10 cellular contexts compared by ENCODE assay signal in genomic region chr2:231715499-231715837, GRCh38. TPM values are rescaled to one million over a fixed set of nuclear protein-coding genes. Genes with fewer than 3 reads are reported as not detected.
DNase-seq lines count a peak whose midpoint lies in the region; ATAC-seq and TF ChIP-seq lines count a peak whose summit lies in the region.
"Had no signal": no experiment of that assay in that cellular context is flagged by ENCODE, and none has a peak within 500 bp of the region (broad histone marks: within the 10 kb centered on the region; RNA-seq: fewer than 3 reads in every experiment).

No MANE protein-coding gene starts in this region.

- H3K56ac ChIP-seq in mesendoderm (ENCODE audit: low read length), result peak overlapping the region; percentile 22

- H2BK120ac ChIP-seq in mesendoderm (ENCODE audit: low read depth, low read length), result no peak overlapping the region

- H3K23ac ChIP-seq in mesendoderm (ENCODE audit: low read length), result no peak overlapping the region

- DNase-seq in left ventricle myocardium inferior (no peak), cardiac septum (ENCODE audit: low spot score) (no peak), WTC11 (ENCODE audit: low spot score) (no peak), mesendoderm (no peak), D341Med (ENCODE audit: low spot score) (no peak), iPS-NIHi7 (ENCODE audit: extremely low spot score) (no peak), NCI-H345 treated with DMSO at 0.1 percent for 48 hours (lab: John Stamatoyannopoulos, UW; ENCODE audit: unreplicated experiment) (no peak), suprapubic skin (ENCODE audit: low spot score in 2 of 2) (no peak)
- DNase-seq: cerebellar nuclear complex, GF-D8 had no signal

- H3K79me1 ChIP-seq in mesendoderm (ENCODE audit: low read length), result peaks cover 7% of the 10 kb centered on the region

- H3K4me1 ChIP-seq in left ventricle myocardium inferior (peaks cover 65% of the 10 kb centered on the region), mesendoderm (ENCODE audit: control insufficient read depth, low read depth, low read length) (peaks cover 7% of the 10 kb centered on the region), suprapubic skin (peaks cover 39% of the 10 kb centered on the region)

- no peak overlapping the region for H3K4me2 ChIP-seq in mesendoderm (ENCODE audit: low read length)

- H3K4me1 Mint-ChIP-seq in WTC11, result peaks cover 34% of the 10 kb centered on the region

- no peaks in the 10 kb centered on the region for H3K9me3 Mint-ChIP-seq in WTC11

- no peak overlapping the region for H3K18ac ChIP-seq in mesendoderm (ENCODE audit: low read length)

- TF ChIP-seq POLR2A in suprapubic skin (IDR thresholded peaks at IDR 0.05), result no peak

- TF ChIP-seq CTCF in left ventricle myocardium inferior (IDR thresholded peaks at IDR 0.05; ENCODE audit: borderline replicate concordance) (peak; percentile 3), WTC11 (IDR thresholded peaks at IDR 0.05) (no peak), suprapubic skin (IDR thresholded peaks at IDR 0.05) (peak in 1 of 2 donors; percentile 3)

- H3K27ac ChIP-seq in left ventricle myocardium inferior (replicated peaks), result no peak overlapping the region
- H3K27ac ChIP-seq in mesendoderm (ENCODE audit: low read depth, low read length), result no peak overlapping the region
- H3K27ac ChIP-seq in suprapubic skin, result no peak overlapping the region

- no peak overlapping the region for H2BK15ac ChIP-seq in mesendoderm (replicated peaks; ENCODE audit: low read depth)

- H3K4ac ChIP-seq in mesendoderm (ENCODE audit: low read depth, low read length), result no peak overlapping the region

- no peak overlapping the region for H3K4me3 Mint-ChIP-seq in WTC11

- peaks cover 20% of the 10 kb centered on the region for H3K36me3 ChIP-seq in left ventricle myocardium inferior
- H3K36me3 ChIP-seq in mesendoderm (ENCODE audit: control insufficient read depth, insufficient read depth, low read length), result peaks cover 21% of the 10 kb centered on the region
- H3K36me3 ChIP-seq in suprapubic skin, result peaks cover 18% of the 10 kb centered on the region

- intact Hi-C loops in left ventricle myocardium inferior (cut with micrococcal nuclease) (loop anchor here (5.0 kb wide), 1 partner anchor 103 kb away; no protein-coding TSS in a partner anchor), cardiac septum (cut with DNase I) (loop anchor here (1.0 to 10.0 kb wide), 2 partner anchors 36 to 201 kb away; no protein-coding TSS in a partner anchor)

- peaks cover 24% of the 10 kb centered on the region for H3K79me2 ChIP-seq in mesendoderm (ENCODE audit: control insufficient read depth, insufficient read depth, low read length)

- peaks cover 28% of the 10 kb centered on the region for H3K36me3 Mint-ChIP-seq in WTC11

- POLR2A ChIA-PET in WTC11 (lab: Charles Lee), result interaction anchor here (0.5 to 5.2 kb wide), 7 partner anchors 9 to 101 kb away, joined by 3 to 61 read pairs (median 12); no protein-coding TSS in a partner anchor

- H3K9ac ChIP-seq in mesendoderm (ENCODE audit: low read length), result no peak overlapping the region

- H3K27ac Mint-ChIP-seq in WTC11, result peak overlapping the region; percentile 98

- no peaks in the 10 kb centered on the region; the same call in 1 of the 2 replicates for H3K27me3 Mint-ChIP-seq in WTC11 (ENCODE audit: low read depth)

- no peak overlapping the region for H4K5ac ChIP-seq in mesendoderm (ENCODE audit: low read length)

- no peak overlapping the region for H2AK5ac ChIP-seq in mesendoderm (ENCODE audit: low read length)

- H3K9me3 ChIP-seq in left ventricle myocardium inferior (replicated peaks) (no peaks in the 10 kb centered on the region), suprapubic skin (no peaks in the 10 kb centered on the region)

- H2BK5ac ChIP-seq in mesendoderm (ENCODE audit: low read length), result no peak overlapping the region

- WGBS in mesendoderm (ENCODE audit: extremely low coverage, insufficient coverage, low lambda C conversion rate), result no CpG with 5 or more reads among the region's 5 CpGs
- 44% methylated on average over 5 of the region's 5 CpGs for WGBS in suprapubic skin

- no peak for TF ChIP-seq EP300 in suprapubic skin (IDR thresholded peaks at IDR 0.05)

- no peak for ATAC-seq in WTC11

- CTCF ChIA-PET in WTC11 (lab: Charles Lee), result interaction anchor here (1.0 to 9.7 kb wide), 16 partner anchors 14 to 785 kb away, joined by 3 to 260 read pairs (median 15); partner anchors contain the start of gene COPS7B

- H3K27me3 ChIP-seq in left ventricle myocardium inferior (ENCODE audit: low read depth) (no peaks in the 10 kb centered on the region), mesendoderm (ENCODE audit: insufficient read depth, low read length, poor library complexity) (no peaks in the 10 kb centered on the region), suprapubic skin (no peaks in the 10 kb centered on the region)

- H4K8ac ChIP-seq in mesendoderm (ENCODE audit: low read depth, low read length), result no peak overlapping the region

- no peak overlapping the region for H3K4me3 ChIP-seq in left ventricle myocardium inferior
- H3K4me3 ChIP-seq in mesendoderm (ENCODE audit: low read length), result no peak overlapping the region
- no peak overlapping the region for H3K4me3 ChIP-seq in suprapubic skin

TF ChIP-seq in WTC11, 78 proteins besides CTCF, POLR2A, EP300 and RAD21:
- TF ChIP-seq SOX15 (CRISPR knock-in tag; IDR thresholded peaks at IDR 0.05), result no peak
- TF ChIP-seq MXD4 (CRISPR knock-in tag; IDR thresholded peaks at IDR 0.05; ENCODE audit: borderline replicate concordance), result no peak
- no peak for TF ChIP-seq CBFB (CRISPR knock-in tag; IDR thresholded peaks at IDR 0.05; ENCODE audit: low read depth)
- no peak for TF ChIP-seq TCF7 (CRISPR knock-in tag; IDR thresholded peaks at IDR 0.05; ENCODE audit: low read depth)
- no peak for TF ChIP-seq MLX (CRISPR knock-in tag; IDR thresholded peaks at IDR 0.05)
- no peak for TF ChIP-seq SMAD4 (CRISPR knock-in tag; IDR thresholded peaks at IDR 0.05)
- no peak for TF ChIP-seq ZNF671 (CRISPR knock-in tag; IDR thresholded peaks at IDR 0.05)
- no peak for TF ChIP-seq GABPB1 (CRISPR knock-in tag; IDR thresholded peaks at IDR 0.05)
- TF ChIP-seq OVOL2 (CRISPR knock-in tag; IDR thresholded peaks at IDR 0.05; ENCODE audit: borderline replicate concordance), result no peak
- TF ChIP-seq ZNF425 (CRISPR knock-in tag; conservative IDR thresholded peaks at IDR 0.05), result no peak

RNA-seq across cellular contexts. Expression of gene PTMA, which starts 7.1 kb away (rescaled TPM):
- 209 TPM for total RNA-seq in left ventricle myocardium inferior
- 256 TPM for total RNA-seq in cardiac septum
- total RNA-seq in WTC11 (2021), result 2,164 to 2,284 TPM (median 2,200 TPM) in 3 replicates
- 4,557 TPM for polyA plus RNA-seq in mesendoderm (2013, experiment 1 of 2)
- 4,676 TPM for polyA plus RNA-seq in mesendoderm (2013, experiment 2 of 2)
- 1,000 to 10,000 TPM in 3 of 4 donors, 100 to 1,000 TPM in 1; 781 to 1,090 (median 1,063) TPM for total RNA-seq in suprapubic skin
